In the genomic region with DNA sequence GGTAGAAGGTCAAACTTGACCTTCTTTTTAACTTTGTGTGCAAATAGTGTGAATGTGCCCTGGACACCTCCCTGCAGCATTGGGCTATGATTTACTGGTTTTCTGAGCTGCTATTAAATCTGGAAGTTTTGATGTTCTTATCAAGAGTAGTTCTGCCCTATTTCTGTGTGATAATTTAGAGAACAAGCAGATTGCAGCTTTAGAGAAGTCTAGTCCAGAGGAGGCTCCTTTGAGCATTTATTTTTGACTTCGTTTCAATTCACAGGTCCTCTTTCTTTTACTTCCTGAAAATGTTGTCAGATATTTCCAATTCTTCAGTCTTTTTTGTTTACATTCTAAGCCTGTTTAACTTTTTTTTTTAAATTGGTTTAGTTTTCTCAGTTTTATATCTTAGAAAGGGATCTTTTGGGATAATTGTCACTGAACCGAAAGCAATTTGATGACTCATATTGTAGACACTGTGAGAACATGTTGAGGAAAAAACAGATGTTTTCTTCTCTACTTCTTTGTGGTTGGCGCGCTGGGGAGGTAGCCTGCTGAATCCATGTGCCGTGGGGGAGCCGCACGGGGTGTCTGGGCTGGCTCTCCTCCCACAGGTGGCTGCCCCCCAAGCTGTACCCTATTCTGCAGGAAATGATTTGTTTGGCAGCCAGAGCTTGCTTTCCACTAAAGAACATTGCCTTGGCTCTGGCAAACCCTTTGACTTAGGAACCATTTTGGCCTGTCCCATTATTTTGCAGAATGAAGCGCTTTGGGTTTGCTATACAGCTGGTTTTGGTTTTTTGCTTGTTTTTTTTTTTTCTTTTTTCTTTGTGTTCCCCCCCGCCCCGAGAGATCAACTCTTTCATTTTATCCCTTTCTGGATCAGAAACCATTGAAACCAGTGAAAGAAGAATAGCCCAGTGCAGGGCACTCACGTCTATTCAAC, we compare ENCODE assay signal across 8 cellular contexts. TPM values are rescaled to one million over a fixed set of nuclear protein-coding genes. Genes with fewer than 3 reads are reported as not detected.
DNase-seq lines count a peak whose midpoint lies in the region; ATAC-seq, FAIRE-seq and TF ChIP-seq lines count a peak whose summit lies in the region.

No MANE protein-coding gene starts in this region.

- no TSS peak for BruUV-seq in K562 (replicated peaks; lab: Mats Ljungman, UMichigan)

- no peak overlapping the region for H3K4ac ChIP-seq in H9 (ENCODE audit: low read depth, low read length)

- peaks cover 0 to 4% (median 2%) of the 10 kb centered on the region in 3 experiments; a peak in 2 of 7 replicates for H3K36me3 Mint-ChIP-seq in H9 (ENCODE audit: insufficient read depth in 1 of 3, low read depth in 3 of 3)

- no peak for TF ChIP-seq POLR2A in K562 (conservative IDR thresholded peaks at IDR 0.05)

- intact Hi-C loops in K562 (cut with micrococcal nuclease) = loop anchor here (5.0 to 10.0 kb wide), 2 partner anchors 76 to 283 kb away; a partner anchor contains a TSS

- H2BK120ac ChIP-seq in H9 (ENCODE audit: low read depth, low read length, poor library complexity, severe bottlenecking) = no peak overlapping the region

- H3K27ac ChIP-seq in H9 (ENCODE audit: insufficient read length, low read depth, low read length) (no peak overlapping the region), SK-N-SH (ENCODE audit: low read depth in 2 of 2, low read length in 1 of 2) (peak overlapping the region; percentile 63 to 67; a peak in 3 of 4 replicates), K562 (ENCODE audit: extremely low read depth, low read depth, low read length) (peak overlapping the region; percentile 40; the same call in 1 of the 3 replicates), muscle layer of duodenum (ENCODE audit: low read length) (peak overlapping the region; percentile 60)

- no peak overlapping the region for H3K23ac ChIP-seq in H9 (ENCODE audit: insufficient read length, low read depth, low read length)

- H3K4me1 ChIP-seq in H9 (ENCODE audit: insufficient read depth, low read length) (no peaks in the 10 kb centered on the region), SK-N-SH (ENCODE audit: control insufficient read depth in 1 of 2, insufficient read depth in 2 of 2, low read depth in 1 of 2, low read length in 1 of 2) (peaks cover 11 to 15% of the 10 kb centered on the region in 2 experiments), K562 (replicated peaks in 1 of 2; ENCODE audit: control insufficient read depth in 2 of 2, insufficient read depth in 2 of 2, low read length in 2 of 2) (peaks cover 18 to 31% of the 10 kb centered on the region in 2 experiments), muscle layer of duodenum (ENCODE audit: control insufficient read depth in 1 of 2, insufficient read depth in 2 of 2, low read length in 2 of 2) (peaks cover 0 to 7% of the 10 kb centered on the region in 2 donors)

- peaks cover 12% of the 10 kb centered on the region for H3F3A ChIP-seq in SK-N-SH (replicated peaks; ENCODE audit: insufficient read depth)

- H3K4me2 ChIP-seq in H9 (ENCODE audit: insufficient read depth, insufficient read length, low read length) (no peak overlapping the region), SK-N-SH (peak overlapping the region; percentile 74), K562 (ENCODE audit: insufficient read depth, low read length) (peak overlapping the region; percentile 7; the same call in 1 of the 2 replicates)

- no peaks in the 10 kb centered on the region for H3K27me3 Mint-ChIP-seq in H9 (ENCODE audit: low read depth)

- H3K79me2 ChIP-seq in H9 (ENCODE audit: insufficient read depth, low read length) (no peaks in the 10 kb centered on the region), SK-N-SH (ENCODE audit: insufficient read depth) (no peaks in the 10 kb centered on the region), K562 (ENCODE audit: control insufficient read depth, insufficient read depth, low read length) (no peaks in the 10 kb centered on the region)

- in situ Hi-C loops in ACHN (cut with HindIII; ENCODE audit: low pct_ligation_motif_present, low pct_unique_long_range_greater_than_20kb, low sequenced_read_pairs) (no loop called here), K562 (cut with MboI) (no loop called here)

- H3K4me3 Mint-ChIP-seq in H9 = no peak overlapping the region

- WGBS in H9 (ENCODE audit: extremely low coverage, insufficient read length, low lambda C conversion rate) = no CpG with 5 or more reads among the region's 11 CpGs
- WGBS in SK-N-SH (ENCODE audit: low lambda C conversion rate) = 34% methylated on average over 11 of the region's 11 CpGs
- WGBS in K562 (ENCODE audit: insufficient coverage, low coverage, missing lambda C conversion rate) = 20% methylated on average over 11 of the region's 11 CpGs

- no peak overlapping the region for H3K14ac ChIP-seq in H9 (ENCODE audit: insufficient read depth, low read length)

- H2BK20ac ChIP-seq in H9 (ENCODE audit: low read depth, low read length, poor library complexity, severe bottlenecking) = no peak overlapping the region

- TF ChIP-seq RAD21 in SK-N-SH (IDR thresholded peaks at IDR 0.05; ENCODE audit: low read length) (no peak), K562 (CRISPR knock-in tag; conservative IDR thresholded peaks at IDR 0.05 in 1 of 2, IDR thresholded peaks at IDR 0.05 in 1 of 2) (no peak)

- peak overlapping the region in 2 of 3 experiments; percentile 55 to 74; a peak in 5 of 7 replicates for H3K27ac Mint-ChIP-seq in H9

- H3K9me1 ChIP-seq in K562 (ENCODE audit: control insufficient read depth, insufficient read depth, low read length) = no peaks in the 10 kb centered on the region

- H3K36me3 ChIP-seq in SK-N-SH (replicated peaks in 1 of 2; ENCODE audit: control insufficient read depth in 1 of 2, insufficient read depth in 2 of 2, low read length in 1 of 2) (no peaks in the 10 kb centered on the region), K562 (ENCODE audit: control insufficient read depth, insufficient read depth, low read length) (no peaks in the 10 kb centered on the region), muscle layer of duodenum (ENCODE audit: control insufficient read depth in 1 of 2, insufficient read depth in 2 of 2, low read length in 2 of 2) (peaks cover 0 to 4% of the 10 kb centered on the region in 2 donors)

- no peak overlapping the region for H4K8ac ChIP-seq in H9 (replicated peaks; ENCODE audit: insufficient read length, low read depth, low read length)

- H3K4me1 Mint-ChIP-seq in H9 = peaks cover 7 to 20% of the 10 kb centered on the region in 2 experiments

- H3K4me3 ChIP-seq in SK-N-SH (ENCODE audit: low read depth in 2 of 2, low read length in 1 of 2) (peak overlapping the region; percentile 9 to 29; a peak in 3 of 4 replicates), K562 (no peak overlapping the region), muscle layer of duodenum (ENCODE audit: low read depth in 1 of 2, low read length in 2 of 2) (no peak overlapping the region)

- H4K5ac ChIP-seq in H9 (ENCODE audit: insufficient read length, low read depth, low read length) = no peak overlapping the region

- POLR2A ChIA-PET in SK-N-SH (lab: Yijun Ruan, JAX) = no interaction called here
- POLR2A ChIA-PET in K562 (lab: Yijun Ruan, JAX) = interaction anchor here (0.6 to 1.2 kb wide), 5 partner anchors 11 to 121 kb away, joined by 3 to 4 read pairs (median 3); a partner anchor contains a TSS

- DNase-seq in ACHN (peak; percentile 56), H9 (no peak), SK-N-SH (peak; percentile 62), K562 (ENCODE audit: extremely low read depth in 1 of 4, low spot score in 3 of 4) (peak; percentile 57 to 81 (median 74)), COLO668 (lab: John Stamatoyannopoulos, UW; ENCODE audit: unreplicated experiment) (no peak)

- no peak for FAIRE-seq in K562 (lab: Jason Lieb, UNC)

- no peak overlapping the region for H3T11ph ChIP-seq in H9 (ENCODE audit: low read length)

- CTCF ChIA-PET in SK-N-SH (lab: Yijun Ruan, JAX) = interaction anchor here (0.6 to 2.7 kb wide), 8 partner anchors 12 to 276 kb away, joined by 3 to 7 read pairs (median 6); no protein-coding TSS in a partner anchor
- CTCF ChIA-PET in K562 (lab: Yijun Ruan, JAX; ENCODE audit: low intra/inter-chr PET ratio) = interaction anchor here (0.7 to 1.0 kb wide), 2 partner anchors 265 to 295 kb away, joined by 3 to 4 read pairs; no protein-coding TSS in a partner anchor

- H3K79me1 ChIP-seq in H9 (ENCODE audit: insufficient read depth, low read depth, low read length, poor library complexity, severe bottlenecking) = no peaks in the 10 kb centered on the region

- H3K9me3 ChIP-seq in H9 (ENCODE audit: control insufficient read depth, low read depth, low read length) (no peaks in the 10 kb centered on the region), SK-N-SH (no peaks in the 10 kb centered on the region), K562 (replicated peaks; ENCODE audit: control insufficient read depth, insufficient read depth, low read depth, low read length) (no peaks in the 10 kb centered on the region), muscle layer of duodenum (ENCODE audit: control insufficient read depth in 1 of 2, low read length in 2 of 2) (no peaks in the 10 kb centered on the region)

- H3K23me2 ChIP-seq in H9 (ENCODE audit: insufficient read length, low read depth, low read length, poor library complexity, severe bottlenecking) = no peaks in the 10 kb centered on the region

- no peak overlapping the region for H4K91ac ChIP-seq in H9 (ENCODE audit: insufficient read length, low read depth, low read length)

- no peak overlapping the region for H3K18ac ChIP-seq in H9 (ENCODE audit: insufficient read length, low read depth, low read length)

- no peak overlapping the region for H3K56ac ChIP-seq in H9 (ENCODE audit: insufficient read length, low read depth, low read length)

- ATAC-seq in K562 (peak; percentile 76), HG03095 (IDR thresholded peaks at IDR 0.05; ENCODE audit: unreplicated experiment) (no peak), GM19397 (IDR thresholded peaks at IDR 0.05; ENCODE audit: unreplicated experiment) (no peak)

- no peak for TF ChIP-seq CTCF in H9 (conservative IDR thresholded peaks at IDR 0.05)
- TF ChIP-seq CTCF in SK-N-SH (IDR thresholded peaks at IDR 0.05) = no peak
- TF ChIP-seq CTCF in K562 (IDR thresholded peaks at IDR 0.05 in 2 of 3, conservative IDR thresholded peaks at IDR 0.05 in 1 of 3; ENCODE audit: insufficient read depth in 2 of 3, low read depth in 1 of 3, low read length in 3 of 3) = no peak

- peaks cover 2 to 3% of the 10 kb centered on the region in 2 experiments; a peak in 2 of 5 replicates for H3K9me3 Mint-ChIP-seq in H9

- H3K27me3 ChIP-seq in H9 (ENCODE audit: insufficient read depth, low read length) (no peaks in the 10 kb centered on the region), SK-N-SH (ENCODE audit: insufficient read depth) (no peaks in the 10 kb centered on the region), K562 (ENCODE audit: control insufficient read depth in 2 of 2, insufficient read depth in 2 of 2, low read length in 2 of 2) (no peaks in the 10 kb centered on the region), muscle layer of duodenum (ENCODE audit: low read depth, low read length) (no peaks in the 10 kb centered on the region)

- H2AFZ ChIP-seq in H9 (ENCODE audit: low read length) (no peak overlapping the region), SK-N-SH (ENCODE audit: low read depth) (peak overlapping the region; percentile 37; the same call in 1 of the 2 replicates), K562 (ENCODE audit: low read depth, low read length) (peak overlapping the region; percentile 30)

- TF ChIP-seq EP300 in SK-N-SH (IDR thresholded peaks at IDR 0.05; ENCODE audit: borderline replicate concordance in 1 of 2, low read depth in 1 of 2, low read length in 1 of 2) = no peak
- peak; percentile 3; the same call in 1 of the 2 replicates for TF ChIP-seq EP300 in K562 (IDR thresholded peaks at IDR 0.05; ENCODE audit: low read length)

- H3K9me2 ChIP-seq in SK-N-SH = no peaks in the 10 kb centered on the region

- H3K9ac ChIP-seq in H9 (ENCODE audit: extremely low read depth, insufficient read length, low read length) (no peak overlapping the region), SK-N-SH (no peak overlapping the region), K562 (ENCODE audit: insufficient read depth in 1 of 2, low read depth in 2 of 2, low read length in 2 of 2) (peak overlapping the region; percentile 8 to 71; a peak in 1 of 4 replicates)

- H2BK5ac ChIP-seq in H9 (ENCODE audit: insufficient read length, low read length) = no peak overlapping the region

- no peak overlapping the region for H2BK12ac ChIP-seq in H9 (ENCODE audit: insufficient read length, low read depth, low read length)

- no peaks in the 10 kb centered on the region for H4K20me1 ChIP-seq in H9 (ENCODE audit: control insufficient read depth, insufficient read depth, insufficient read length)
- H4K20me1 ChIP-seq in SK-N-SH (ENCODE audit: insufficient read depth) = no peaks in the 10 kb centered on the region
- H4K20me1 ChIP-seq in K562 (replicated peaks; ENCODE audit: control insufficient read depth, insufficient read depth, low read length) = no peaks in the 10 kb centered on the region

- H2AK5ac ChIP-seq in H9 (ENCODE audit: insufficient read length, low read length) = no peak overlapping the region

- no peak overlapping the region for H2BK15ac ChIP-seq in H9 (ENCODE audit: low read depth, low read length)

RNA-seq across cellular contexts. Expression of a gene that starts 53.4 kb away (rescaled TPM):
- total RNA-seq in H9 (2021) (19.9 and 21.8 TPM in 2 replicates), K562 (2014; rRNA removed) (15.5 and 25.6 TPM in 2 replicates), K562 (2014; rRNA removed; fragmentation: Illumina TruSeq; extraction: Trizol) (20.9 and 21.8 TPM in 2 replicates), K562 (2015; rRNA removed; fragmentation: Illumina TruSeq; extraction: Trizol) (21.6 and 24.1 TPM in 2 replicates), K562 (2021) (24.5 and 26.2 TPM in 2 replicates)
- polyA plus RNA-seq in SK-N-SH (2012; rRNA removed) (22.7 and 28.3 TPM in 2 replicates), K562 (2011; rRNA removed) (23.7 and 24.4 TPM in 2 replicates), K562 (2014; fragmentation: Illumina TruSeq; extraction: Trizol) (15.0 and 17.9 TPM in 2 replicates), K562 (2014; fragmentation: Nextera tagmentation; extraction: Ambion mirVana) (10 to 100 TPM; 14.4 to 19.7 TPM), K562 (2014; rRNA removed) (19.9 and 22.8 TPM in 2 replicates)
- polyA plus RNA-seq in SK-N-SH (2012; cell fraction: cytosol; rRNA removed) = 24.9 and 26.3 TPM in 2 replicates
- 28.4 and 31.2 TPM in 2 replicates for polyA plus RNA-seq in SK-N-SH (2012; cell fraction: nucleus; rRNA removed)
- total RNA-seq in K562 (2011; cell fraction: chromatin; rRNA removed; ENCODE audit: low replicate concordance) = 145 and 147 TPM in 2 replicates
- total RNA-seq in K562 (2011; cell fraction: nucleolus; rRNA removed) = 84.1 and 87.6 TPM in 2 replicates
- 125 and 138 TPM in 2 replicates for total RNA-seq in K562 (2011; cell fraction: nucleoplasm; rRNA removed)
- polyA plus RNA-seq in K562 (2011; cell fraction: cytosol; rRNA removed) = 20.6 and 23.7 TPM in 2 replicates
- polyA plus RNA-seq in K562 (2011; cell fraction: nucleus; rRNA removed) = 57.8 and 68.3 TPM in 2 replicates
- 21.9 and 28.2 TPM in 2 replicates for polyA plus RNA-seq in K562 (2012)
- 30.5 and 35.7 TPM in 2 replicates for polyA minus RNA-seq in K562 (2011; rRNA and poly(A)+ RNA removed)
- polyA minus RNA-seq in K562 (2011; cell fraction: cytosol; rRNA and poly(A)+ RNA removed) = 16.4 and 22.1 TPM in 2 replicates
- polyA minus RNA-seq in K562 (2011; cell fraction: nucleus; rRNA and poly(A)+ RNA removed) = 30.6 and 40.5 TPM in 2 replicates

RNA-seq across cellular contexts. Expression of a gene that starts 54.2 kb away (rescaled TPM):
- total RNA-seq in H9 (2021) (578 and 591 TPM in 2 replicates), K562 (2014; rRNA removed) (583 and 1,185 TPM in 2 replicates), K562 (2014; rRNA removed; fragmentation: Illumina TruSeq; extraction: Trizol) (261 and 276 TPM in 2 replicates), K562 (2015; rRNA removed; fragmentation: Illumina TruSeq; extraction: Trizol) (339 and 353 TPM in 2 replicates), K562 (2021) (499 and 569 TPM in 2 replicates)
- polyA plus RNA-seq in SK-N-SH (2012; rRNA removed) (211 and 271 TPM in 2 replicates), K562 (2011; rRNA removed) (422 and 444 TPM in 2 replicates), K562 (2014; fragmentation: Illumina TruSeq; extraction: Trizol) (379 and 393 TPM in 2 replicates), K562 (2014; fragmentation: Nextera tagmentation; extraction: Ambion mirVana) (100 to 1,000 TPM; 161 to 186 TPM), K562 (2014; rRNA removed) (579 and 682 TPM in 2 replicates)
- polyA plus RNA-seq in SK-N-SH (2012; cell fraction: cytosol; rRNA removed) = 162 and 197 TPM in 2 replicates
- polyA plus RNA-seq in SK-N-SH (2012; cell fraction: nucleus; rRNA removed) = 1,226 and 1,940 TPM in 2 replicates
- 541 and 860 TPM in 2 replicates for total RNA-seq in K562 (2011; cell fraction: chromatin; rRNA removed; ENCODE audit: low replicate concordance)
- total RNA-seq in K562 (2011; cell fraction: nucleolus; rRNA removed) = 738 and 811 TPM in 2 replicates
- 625 and 722 TPM in 2 replicates for total RNA-seq in K562 (2011; cell fraction: nucleoplasm; rRNA removed)
- 268 and 523 TPM in 2 replicates for polyA plus RNA-seq in K562 (2011; cell fraction: cytosol; rRNA removed)
- polyA plus RNA-seq in K562 (2011; cell fraction: nucleus; rRNA removed) = 1,783 and 2,637 TPM in 2 replicates
- polyA plus RNA-seq in K562 (2012) = 310 and 372 TPM in 2 replicates
- polyA minus RNA-seq in K562 (2011; rRNA and poly(A)+ RNA removed) = 180 and 185 TPM in 2 replicates
- 370 and 404 TPM in 2 replicates for polyA minus RNA-seq in K562 (2011; cell fraction: cytosol; rRNA and poly(A)+ RNA removed)
- 793 and 922 TPM in 2 replicates for polyA minus RNA-seq in K562 (2011; cell fraction: nucleus; rRNA and poly(A)+ RNA removed)

Comparison
In these comparisons a context has a peak if more than half of its experiments do, and no peak if none do; other contexts are left out.
1. DNase-seq: peak in ACHN (single experiment), SK-N-SH (single experiment) and K562 (4 of 4); none in H9 (single experiment) and COLO668 (single experiment).
2. H3K9ac ChIP-seq: peak in K562 (2 of 2); none in H9 (single experiment) and SK-N-SH (single experiment).
3. H3K4me3 ChIP-seq: peak in SK-N-SH (2 of 2); none in K562 (single experiment) and muscle layer of duodenum (0 of 2).